Comparison of ENCODE assay signal across 18 cellular contexts in the genomic region with DNA sequence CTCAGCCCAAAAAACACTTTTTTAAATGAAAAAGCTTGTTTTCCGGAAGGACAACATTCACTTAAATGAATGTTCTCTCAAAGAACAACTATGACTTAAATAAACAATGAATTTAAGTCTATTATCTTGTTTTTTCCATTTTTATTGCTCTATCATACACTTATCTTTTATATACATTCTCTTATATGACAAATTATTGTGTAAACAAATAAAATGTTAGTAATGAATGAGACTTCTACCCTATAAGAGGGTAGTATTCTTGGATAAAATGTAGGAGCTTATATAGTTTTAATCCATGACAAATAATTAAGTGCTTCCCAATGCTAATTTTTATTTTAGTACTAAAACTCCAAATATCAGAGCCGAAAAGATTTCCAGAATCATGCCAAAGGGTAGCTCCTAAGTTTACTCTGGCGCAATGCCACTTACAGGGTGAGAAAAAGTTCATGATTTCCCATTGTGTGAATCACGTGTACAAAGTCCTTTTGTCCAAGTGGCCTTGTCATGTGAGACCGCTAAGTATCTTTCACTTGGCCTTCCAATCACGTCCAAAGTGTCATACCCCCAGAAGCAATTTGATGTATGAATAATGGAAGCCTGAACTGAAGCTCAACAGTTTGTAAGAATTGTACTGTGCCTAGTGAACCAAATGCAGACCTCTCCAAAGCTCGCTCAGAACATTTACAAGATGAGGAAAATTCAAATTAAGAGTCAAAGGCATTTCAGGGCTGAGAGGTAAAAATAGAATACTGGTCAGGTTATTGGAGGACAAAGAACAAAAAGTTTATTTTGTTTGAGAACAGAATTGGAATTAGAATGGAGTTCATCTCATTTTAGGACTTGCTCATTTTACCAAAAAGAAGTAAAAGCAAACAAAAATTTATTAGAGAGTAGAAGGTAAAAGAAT. TPM values are rescaled to one million over a fixed set of nuclear protein-coding genes. Genes with fewer than 3 reads are reported as not detected.
DNase-seq lines count a peak whose midpoint lies in the region; ATAC-seq and TF ChIP-seq lines count a peak whose summit lies in the region.
"Had no signal": no experiment of that assay in that cellular context is flagged by ENCODE, and none has a peak within 500 bp of the region (broad histone marks: within the 10 kb centered on the region; RNA-seq: fewer than 3 reads in every experiment).

No MANE protein-coding gene starts in this region.

- H3K4me1 ChIP-seq in breast epithelium, result no peaks in the 10 kb centered on the region
- H3K4me1 ChIP-seq in thyroid gland, result peaks cover 17 to 20% of the 10 kb centered on the region in 2 donors
- H3K4me1 ChIP-seq: prostate gland, testis had no signal

- no peaks in the 10 kb centered on the region for H3K27me3 Mint-ChIP-seq in MCF 10A (ENCODE audit: insufficient read depth, unreplicated experiment)

- no peak for ATAC-seq in omental fat pad (ENCODE audit: low FRiP score)
- ATAC-seq in GM21786 (IDR thresholded peaks at IDR 0.05; ENCODE audit: unreplicated experiment), result no peak

- H3K27me3 ChIP-seq in breast epithelium (no peaks in the 10 kb centered on the region), thyroid gland (no peaks in the 10 kb centered on the region)
- H3K27me3 ChIP-seq: testis had no signal

- intact Hi-C loops in MCF 10A (cut with micrococcal nuclease), result no loop called here
- intact Hi-C loops in breast epithelium (cut with DNase I; ENCODE audit: low total_unique reads), result no loop called here
- intact Hi-C loops in thyroid gland (cut with DNase I), result no loop called here

- H3K4me1 Mint-ChIP-seq in MCF 10A (ENCODE audit: insufficient read depth, unreplicated experiment), result no peaks in the 10 kb centered on the region

- no peak for TF ChIP-seq CTCF in MCF 10A (IDR thresholded peaks at IDR 0.05; ENCODE audit: unreplicated experiment)
- no peak for TF ChIP-seq CTCF in breast epithelium (IDR thresholded peaks at IDR 0.05)
- no peak for TF ChIP-seq CTCF in epithelial cell of proximal tubule (conservative IDR thresholded peaks at IDR 0.05; ENCODE audit: low read depth, low read length)
- TF ChIP-seq CTCF in thyroid gland (IDR thresholded peaks at IDR 0.05), result no peak
- TF ChIP-seq CTCF in omental fat pad (IDR thresholded peaks at IDR 0.05), result no peak

- H3K36me3 ChIP-seq in breast epithelium (no peaks in the 10 kb centered on the region), thyroid gland (no peaks in the 10 kb centered on the region)
- H3K36me3 ChIP-seq: prostate gland had no signal

- no peaks in the 10 kb centered on the region for H3K36me3 Mint-ChIP-seq in MCF 10A (ENCODE audit: insufficient read depth, unreplicated experiment)

- H3K9me3 Mint-ChIP-seq in MCF 10A (ENCODE audit: unreplicated experiment), result no peaks in the 10 kb centered on the region
- H3K9me3 Mint-ChIP-seq: CD4-positive, alpha-beta T cell had no signal

- WGBS in thyroid gland, 2 donors, result 40 to 49% methylated on average over 7 of the region's 7 CpGs

- TF ChIP-seq POLR2A in breast epithelium (IDR thresholded peaks at IDR 0.05), result no peak
- TF ChIP-seq POLR2A in thyroid gland (IDR thresholded peaks at IDR 0.05), result peak in 1 of 2 donors; percentile 6

- POLR2A ChIA-PET in MCF 10A (lab: Yijun Ruan, JAX), result no interaction called here

- H3K4me3 Mint-ChIP-seq in MCF 10A (ENCODE audit: unreplicated experiment), result no peak overlapping the region
- H3K4me3 Mint-ChIP-seq: CD4-positive, alpha-beta T cell had no signal

- H3K9me3 ChIP-seq in breast epithelium (no peaks in the 10 kb centered on the region), thyroid gland (no peaks in the 10 kb centered on the region)
- H3K9me3 ChIP-seq: prostate gland, testis had no signal

- CTCF ChIA-PET in MCF 10A (lab: Yijun Ruan, JAX), result interaction anchor here (0.6 to 0.9 kb wide), 2 partner anchors 354 to 356 kb away, joined by 3 read pairs; no protein-coding TSS in a partner anchor

- BruUV-seq in MCF 10A (replicated peaks; lab: Mats Ljungman, UMichigan), result no TSS peak

- no peak overlapping the region for H3K27ac Mint-ChIP-seq in MCF 10A (ENCODE audit: low read depth, unreplicated experiment)
- H3K27ac Mint-ChIP-seq: CD4-positive, alpha-beta T cell had no signal

- H3K27ac ChIP-seq in breast epithelium (peak overlapping the region in 1 of 2 donors; percentile 46), thyroid gland (peak overlapping the region; percentile 47 to 71 (median 66))
- H3K27ac ChIP-seq: PC-9, testis had no signal

- H3K4me3 ChIP-seq in breast epithelium (no peak overlapping the region), epithelial cell of proximal tubule (ENCODE audit: low read depth, low read length) (no peak overlapping the region), thyroid gland (replicated peaks in 1 of 3) (no peak overlapping the region)
- H3K4me3 ChIP-seq: PC-9, prostate gland, testis had no signal

- peak; percentile 40 for DNase-seq in MCF 10A (ENCODE audit: unreplicated experiment)
- DNase-seq in breast epithelium (ENCODE audit: low spot score in 2 of 2), result no peak
- DNase-seq in epithelial cell of proximal tubule (ENCODE audit: low read depth), result peak; percentile 39
- peak; percentile 28 for DNase-seq in left kidney (ENCODE audit: low read depth, low spot score)
- DNase-seq in thyroid gland, result peak; percentile 53 to 65
- DNase-seq in omental fat pad (ENCODE audit: low spot score), result no peak
- no peak for DNase-seq in NCI-H2107 (lab: John Stamatoyannopoulos, UW)
- DNase-seq: activated effector memory CD4-positive, alpha-beta T cell treated with anti-CD3 and anti-CD28 coated beads, Interleukin-2, amount 50 U/mL, for 16 hours; aorta; CD4-positive, alpha-beta T cell; effector CD4-positive, alpha-beta T cell; NCI-H1105; NCI-H226; PC-9; SW 1271; testis had no signal

RNA-seq across cellular contexts. Expression of a gene that starts 56.6 kb away (rescaled TPM):
- total RNA-seq in MCF 10A (2022) (23.2 and 25.3 TPM in 2 replicates), breast epithelium (10 to 100 TPM; 31.5 to 75.7 (median 54.7) TPM), epithelial cell of proximal tubule (2.3 and 4.0 TPM in 2 replicates), thyroid gland (10 to 100 TPM; 13.1 to 30.6 (median 22.1) TPM), omental fat pad (10 to 100 TPM; 24.0 to 43.0 (median 40.3) TPM)

Comparison
In these comparisons a context has a peak if more than half of its experiments do, and no peak if none do; other contexts are left out.
1. DNase-seq: peak in MCF 10A (single experiment), epithelial cell of proximal tubule (single experiment), left kidney (single experiment) and thyroid gland (2 of 2); none in breast epithelium (0 of 2), omental fat pad (single experiment) and NCI-H2107 (single experiment).